In genomic region chr1:148389027-148389339, GRCh38 we compare ENCODE assay signal across 8 cellular contexts.
DNase-seq lines count a peak whose midpoint lies in the region; ATAC-seq and TF ChIP-seq lines count a peak whose summit lies in the region.

No MANE protein-coding gene starts in this region.

- ATAC-seq in activated CD4-positive, alpha-beta T cell treated with anti-CD3 and anti-CD28 coated beads for 36 hours, result no peak
- ATAC-seq in GM21619 (IDR thresholded peaks at IDR 0.05; ENCODE audit: unreplicated experiment), result no peak

- in situ Hi-C loops in astrocyte of the cerebellum (cut with HindIII; ENCODE audit: low sequenced_read_pairs), result no loop called here

- no peak for TF ChIP-seq RAD21 in liver (IDR thresholded peaks at IDR 0.05)

- H3K36me3 Mint-ChIP-seq in activated CD4-positive, alpha-beta T cell treated with anti-CD3 and anti-CD28 coated beads for 36 hours (ENCODE audit: low read depth), result no peaks in the 10 kb centered on the region

- H3K9ac ChIP-seq in liver (ENCODE audit: low read depth in 1 of 2, low read length in 2 of 2), result peak overlapping the region in 1 of 2 donors; percentile 63

- H3K4me1 ChIP-seq in liver (ENCODE audit: control insufficient read depth in 4 of 4, insufficient read depth in 4 of 4, low read length in 3 of 4) (no peaks in the 10 kb centered on the region), testis (peaks cover 5% of the 10 kb centered on the region)

- H3K27me3 Mint-ChIP-seq in activated CD4-positive, alpha-beta T cell treated with anti-CD3 and anti-CD28 coated beads for 36 hours, result no peaks in the 10 kb centered on the region

- 31% methylated on average over 6 of the region's 6 CpGs for WGBS in liver
- WGBS in testis, 2 donors, result 9 to 11% methylated on average over 6 of the region's 6 CpGs

- TF ChIP-seq CTCF in astrocyte of the cerebellum (IDR thresholded peaks at IDR 0.05; ENCODE audit: low read depth, low read length, missing control alignments) (no peak), liver (IDR thresholded peaks at IDR 0.05; ENCODE audit: low read depth, low read length, missing input control) (no peak), testis (IDR thresholded peaks at IDR 0.05) (no peak)

- no peaks in the 10 kb centered on the region for H3K27me3 ChIP-seq in liver (ENCODE audit: control insufficient read depth in 4 of 4, insufficient read depth in 4 of 4, low read length in 3 of 4)
- H3K27me3 ChIP-seq in testis, result no peaks in the 10 kb centered on the region

- DNase-seq in activated CD4-positive, alpha-beta T cell treated with anti-CD3 and anti-CD28 coated beads for 36 hours, result no peak
- no peak for DNase-seq in activated CD4-positive, alpha-beta T cell treated with anti-CD3 and anti-CD28 coated beads, Interleukin-2, amount 50 U/mL, for 48 hours
- DNase-seq in astrocyte of the cerebellum (ENCODE audit: low read depth), result no peak
- DNase-seq in testis, result no peak
- DNase-seq in NAMALWA (ENCODE audit: low spot score), result no peak
- no peak for DNase-seq in globus pallidus (ENCODE audit: low spot score)

- intact Hi-C loops in activated CD4-positive, alpha-beta T cell treated with anti-CD3 and anti-CD28 coated beads for 36 hours (cut with DNase I, micrococcal nuclease), result loop anchor here in 1 of 2 experiments (2.0 kb wide), 3 partner anchors 14 to 52 kb away; no protein-coding TSS in a partner anchor
- intact Hi-C loops in testis (cut with DNase I; ENCODE audit: low total_unique reads), result no loop called here

- no peak for TF ChIP-seq POLR2A in testis (IDR thresholded peaks at IDR 0.05)

- POLR2A ChIA-PET in activated CD4-positive, alpha-beta T cell treated with anti-CD3 and anti-CD28 coated beads for 36 hours (lab: Charles Lee), result interaction anchor here (0.6 to 3.1 kb wide), 14 partner anchors 14 to 457 kb away, joined by 3 to 60 read pairs (median 9); no protein-coding TSS in a partner anchor

- peak overlapping the region; percentile 99 for H3K27ac Mint-ChIP-seq in activated CD4-positive, alpha-beta T cell treated with anti-CD3 and anti-CD28 coated beads for 36 hours

- H3K4me3 ChIP-seq in astrocyte of the cerebellum (ENCODE audit: low read depth, low read length), result peak overlapping the region; percentile 42
- peak overlapping the region; percentile 34 to 67 (median 49) for H3K4me3 ChIP-seq in liver (ENCODE audit: low read depth in 1 of 3, low read length in 3 of 3)
- peak overlapping the region; percentile 57 to 73 for H3K4me3 ChIP-seq in testis

- peak overlapping the region; percentile 76 for H3K4me3 Mint-ChIP-seq in activated CD4-positive, alpha-beta T cell treated with anti-CD3 and anti-CD28 coated beads for 36 hours

- peaks cover 39% of the 10 kb centered on the region for H3K4me1 Mint-ChIP-seq in activated CD4-positive, alpha-beta T cell treated with anti-CD3 and anti-CD28 coated beads for 36 hours

- no peaks in the 10 kb centered on the region for H3K9me3 ChIP-seq in liver (ENCODE audit: control insufficient read depth in 4 of 4, low read length in 3 of 4)
- H3K9me3 ChIP-seq in testis, result no peaks in the 10 kb centered on the region

- H3K9me3 Mint-ChIP-seq in activated CD4-positive, alpha-beta T cell treated with anti-CD3 and anti-CD28 coated beads for 36 hours (ENCODE audit: low read depth), result no peaks in the 10 kb centered on the region

- H3K27ac ChIP-seq in liver (ENCODE audit: low read depth in 1 of 2, low read length in 2 of 2) (peak overlapping the region; percentile 79 to 91), testis (peak overlapping the region; percentile 92 to 94)

- H3K36me3 ChIP-seq in liver (ENCODE audit: control insufficient read depth in 4 of 4, insufficient read depth in 3 of 4, low read depth in 1 of 4, low read length in 3 of 4) (no peaks in the 10 kb centered on the region), testis (ENCODE audit: low read depth, missing control alignments) (no peaks in the 10 kb centered on the region)

- CTCF ChIA-PET in activated CD4-positive, alpha-beta T cell treated with anti-CD3 and anti-CD28 coated beads for 36 hours (lab: Charles Lee), result interaction anchor here (1.4 kb wide), 1 partner anchor 15 kb away, joined by 7 read pairs; no protein-coding TSS in a partner anchor

TF ChIP-seq in liver, 16 proteins besides CTCF, POLR2A, EP300 and RAD21:
- no peak for TF ChIP-seq ATF3 (IDR thresholded peaks at IDR 0.05)
- TF ChIP-seq SP1 (IDR thresholded peaks at IDR 0.05), result no peak
- TF ChIP-seq HNF4A (conservative IDR thresholded peaks at IDR 0.05), result no peak
- TF ChIP-seq GABPA (IDR thresholded peaks at IDR 0.05 in 1 of 2, conservative IDR thresholded peaks at IDR 0.05 in 1 of 2), result no peak
- no peak for TF ChIP-seq ZBTB33 (IDR thresholded peaks at IDR 0.05)
- no peak for TF ChIP-seq NR2F2 (IDR thresholded peaks at IDR 0.05)
- no peak for TF ChIP-seq MAX (IDR thresholded peaks at IDR 0.05)
- TF ChIP-seq FOXA2 (IDR thresholded peaks at IDR 0.05), result peak; percentile 0
- no peak for TF ChIP-seq FOXA1 (IDR thresholded peaks at IDR 0.05)
- peak; percentile 17 for TF ChIP-seq HNF4G (IDR thresholded peaks at IDR 0.05)
- no peak for TF ChIP-seq YY1 (IDR thresholded peaks at IDR 0.05)
- no peak for TF ChIP-seq EGR1 (IDR thresholded peaks at IDR 0.05; ENCODE audit: low read depth in 2 of 2)
- TF ChIP-seq REST (IDR thresholded peaks at IDR 0.05), result no peak
- peak in 1 of 2 donors; percentile 5 for TF ChIP-seq JUND (IDR thresholded peaks at IDR 0.05)
- no peak for TF ChIP-seq TAF1 (conservative IDR thresholded peaks at IDR 0.05)
- no peak for TF ChIP-seq RXRA (IDR thresholded peaks at IDR 0.05)
